ENCODE assay signal across 13 cellular contexts in genomic region chr13:114249062-114249461, GRCh38.
"Had no signal": no experiment of that assay in that cellular context is flagged by ENCODE, and none has a peak within 500 bp of the region (broad histone marks: within the 10 kb centered on the region; RNA-seq: fewer than 3 reads in every experiment).

No MANE protein-coding gene starts in this region.

- H3K4me3 ChIP-seq: breast epithelium, gastroesophageal sphincter, heart right ventricle, right atrium auricular region, tibial nerve, vagina had no signal

- H3K9me3 ChIP-seq: breast epithelium, gastroesophageal sphincter, heart right ventricle, right atrium auricular region, tibial nerve, vagina had no signal

- FAIRE-seq: islet of Langerhans had no signal

- H3K27me3 ChIP-seq: breast epithelium, gastroesophageal sphincter, heart right ventricle, right atrium auricular region, tibial nerve, vagina had no signal

- H3K27ac ChIP-seq: breast epithelium, gastroesophageal sphincter, heart right ventricle, right atrium auricular region, tibial nerve, vagina had no signal

- H3K4me1 ChIP-seq: breast epithelium, gastroesophageal sphincter, heart right ventricle, right atrium auricular region, tibial nerve, vagina had no signal

- DNase-seq: activated CD4-positive, alpha-beta T cell treated with anti-CD3 and anti-CD28 coated beads, Interleukin-2, amount 10 ng/mL, durations not matched to agents 7 days and 5 days; activated naive CD4-positive, alpha-beta T cell treated with Interleukin-2 at 50 U/mL for 16 hours; anterior cingulate cortex; heart right ventricle; left ventricle myocardium superior; nucleus accumbens; stimulated activated CD4-positive, alpha-beta T cell treated with anti-CD3 and anti-CD28 coated beads, Interleukin-2, amount 100 ng/mL, for 48 hours had no signal
